2 cellular contexts compared by ENCODE assay signal in genomic region chr11:13448876-13449275, GRCh38.
TF ChIP-seq lines count a peak whose summit lies in the region.

No MANE protein-coding gene starts in this region.

TF ChIP-seq in liver, 16 proteins besides CTCF, POLR2A, EP300 and RAD21 (continued from another document):
- TF ChIP-seq ATF3 (IDR thresholded peaks at IDR 0.05): peak; percentile 72
- no peak for TF ChIP-seq REST (IDR thresholded peaks at IDR 0.05)
- TF ChIP-seq FOXA2 (IDR thresholded peaks at IDR 0.05): no peak
- TF ChIP-seq ZBTB33 (IDR thresholded peaks at IDR 0.05): peak; percentile 11
- no peak for TF ChIP-seq SP1 (IDR thresholded peaks at IDR 0.05)
- TF ChIP-seq YY1 (IDR thresholded peaks at IDR 0.05): no peak
- no peak for TF ChIP-seq HNF4A (conservative IDR thresholded peaks at IDR 0.05)
- TF ChIP-seq EGR1 (IDR thresholded peaks at IDR 0.05; ENCODE audit: low read depth in 2 of 2): no peak
- TF ChIP-seq FOXA1 (IDR thresholded peaks at IDR 0.05): no peak
- TF ChIP-seq HNF4G (IDR thresholded peaks at IDR 0.05): no peak
- no peak for TF ChIP-seq GABPA (IDR thresholded peaks at IDR 0.05 in 1 of 2, conservative IDR thresholded peaks at IDR 0.05 in 1 of 2)
- no peak for TF ChIP-seq MAX (IDR thresholded peaks at IDR 0.05)
- no peak for TF ChIP-seq NR2F2 (IDR thresholded peaks at IDR 0.05)
- no peak for TF ChIP-seq TAF1 (conservative IDR thresholded peaks at IDR 0.05)
- no peak for TF ChIP-seq JUND (IDR thresholded peaks at IDR 0.05)
TF ChIP-seq in liver: peak in this region for 2.

TF ChIP-seq in HepG2, 621 proteins besides CTCF, POLR2A, EP300 and RAD21 (continued from another document):
- TF ChIP-seq DRAP1 (CRISPR knock-in tag; IDR thresholded peaks at IDR 0.05): no peak
- no peak for TF ChIP-seq ZSCAN30 (CRISPR knock-in tag; IDR thresholded peaks at IDR 0.05)
- no peak for TF ChIP-seq ZNF3 (CRISPR knock-in tag; IDR thresholded peaks at IDR 0.05)
- no peak for TF ChIP-seq REL (CRISPR knock-in tag; conservative IDR thresholded peaks at IDR 0.05)
- no peak for TF ChIP-seq ZNF792 (CRISPR knock-in tag; IDR thresholded peaks at IDR 0.05)
- no peak for TF ChIP-seq NAIF1 (CRISPR knock-in tag; IDR thresholded peaks at IDR 0.05; ENCODE audit: borderline replicate concordance)
- no peak for TF ChIP-seq EEA1 (CRISPR knock-in tag; IDR thresholded peaks at IDR 0.05; ENCODE audit: borderline replicate concordance)
- no peak for TF ChIP-seq ZNF264 (CRISPR knock-in tag; IDR thresholded peaks at IDR 0.05)
- TF ChIP-seq ZBTB26 (CRISPR knock-in tag; IDR thresholded peaks at IDR 0.05; ENCODE audit: borderline replicate concordance): no peak
- no peak for TF ChIP-seq ZNF275 (CRISPR knock-in tag; IDR thresholded peaks at IDR 0.05; ENCODE audit: borderline replicate concordance)
- TF ChIP-seq PHF20 (CRISPR knock-in tag; IDR thresholded peaks at IDR 0.05): no peak
- no peak for TF ChIP-seq CAMTA2 (CRISPR knock-in tag; IDR thresholded peaks at IDR 0.05; ENCODE audit: borderline replicate concordance)
- no peak for TF ChIP-seq ZNF34 (CRISPR knock-in tag; IDR thresholded peaks at IDR 0.05; ENCODE audit: borderline replicate concordance)
- TF ChIP-seq ZNF292 (CRISPR knock-in tag; IDR thresholded peaks at IDR 0.05; ENCODE audit: borderline replicate concordance, low read depth): no peak
- TF ChIP-seq SKI (IDR thresholded peaks at IDR 0.05; ENCODE audit: partially characterized antibody): no peak
- TF ChIP-seq ZNF577 (CRISPR knock-in tag; IDR thresholded peaks at IDR 0.05; ENCODE audit: borderline replicate concordance, low read depth): no peak
